8 cellular contexts compared by ENCODE assay signal in the genomic region with DNA sequence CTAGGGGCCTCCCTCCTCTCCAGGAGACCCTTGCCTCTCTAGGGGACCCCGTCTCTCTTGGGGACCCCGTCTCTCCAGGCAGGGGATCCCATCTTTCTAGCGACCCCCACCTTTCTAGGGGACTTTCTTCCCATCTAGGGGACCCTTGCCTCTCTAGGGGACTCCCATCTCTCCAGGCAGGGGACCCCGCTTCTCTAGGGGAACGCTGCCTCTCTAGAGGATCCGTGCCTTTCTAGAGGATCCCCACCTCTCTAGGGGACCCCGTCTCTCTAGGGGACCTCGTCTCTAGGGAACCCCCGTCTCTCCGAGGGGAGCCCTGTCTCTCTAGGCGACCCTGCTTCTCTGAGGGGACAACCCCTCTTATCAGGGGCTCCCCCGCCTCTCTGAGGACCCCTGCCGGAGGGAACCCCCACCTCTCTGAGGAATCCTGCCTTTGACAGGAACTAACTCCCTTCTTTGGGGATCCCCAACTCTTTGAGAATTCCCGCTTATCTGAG. TPM values are rescaled to one million over a fixed set of nuclear protein-coding genes. Genes with fewer than 3 reads are reported as not detected.
DNase-seq lines count a peak whose midpoint lies in the region; ATAC-seq and TF ChIP-seq lines count a peak whose summit lies in the region.

No MANE protein-coding gene starts in this region.

- no peaks in the 10 kb centered on the region for H3K27me3 ChIP-seq in rectal smooth muscle tissue (ENCODE audit: control insufficient read depth, insufficient read depth, low read length)

- H3K4me1 ChIP-seq in rectal smooth muscle tissue (ENCODE audit: control insufficient read depth, insufficient read depth, low read length) = peaks cover 13% of the 10 kb centered on the region

- H3K4me1 Mint-ChIP-seq in T-helper 1 cell treated with Interleukin-12 subunit alpha and Interleukin-12 subunit beta and Interleukin-4 antibody, amounts not matched to agents 30 μg/mL and 1 μg/mL, for 36 hours (ENCODE audit: low read depth) = peaks cover 36% of the 10 kb centered on the region

- DNase-seq in GM12865 (ENCODE audit: low read depth) = no peak
- DNase-seq in epithelial cell of proximal tubule (ENCODE audit: low read depth) = no peak
- DNase-seq in NCI-H1436 treated with DMSO at 0.1 percent for 48 hours (lab: John Stamatoyannopoulos, UW) = no peak
- DNase-seq in SW 1271 (lab: John Stamatoyannopoulos, UW) = no peak
- DNase-seq in AML-193 (lab: John Stamatoyannopoulos, UW) = no peak

- H3K4me3 Mint-ChIP-seq in T-helper 1 cell treated with Interleukin-12 subunit alpha and Interleukin-12 subunit beta and Interleukin-4 antibody, amounts not matched to agents 30 μg/mL and 1 μg/mL, for 36 hours = peak overlapping the region; percentile 96

- ATAC-seq in GM19324 (IDR thresholded peaks at IDR 0.05; ENCODE audit: low FRiP score, unreplicated experiment) = no peak

- H3K9me3 Mint-ChIP-seq in T-helper 1 cell treated with Interleukin-12 subunit alpha and Interleukin-12 subunit beta and Interleukin-4 antibody, amounts not matched to agents 30 μg/mL and 1 μg/mL, for 36 hours = no peaks in the 10 kb centered on the region

- TF ChIP-seq CTCF in GM12865 (IDR thresholded peaks at IDR 0.05; ENCODE audit: insufficient read depth, low read depth, low read length, missing control alignments) (peak; percentile 3), epithelial cell of proximal tubule (conservative IDR thresholded peaks at IDR 0.05; ENCODE audit: low read depth, low read length) (peak; percentile 42)

- H3K4me3 ChIP-seq in GM12865 (ENCODE audit: low read depth, low read length) = peak overlapping the region; percentile 100
- peak overlapping the region; percentile 98 for H3K4me3 ChIP-seq in epithelial cell of proximal tubule (ENCODE audit: low read depth, low read length)
- H3K4me3 ChIP-seq in rectal smooth muscle tissue (ENCODE audit: low read length) = peak overlapping the region; percentile 85

- no peaks in the 10 kb centered on the region for H3K36me3 ChIP-seq in rectal smooth muscle tissue (ENCODE audit: control insufficient read depth, insufficient read depth, low read length)

- H3K27ac Mint-ChIP-seq in T-helper 1 cell treated with Interleukin-12 subunit alpha and Interleukin-12 subunit beta and Interleukin-4 antibody, amounts not matched to agents 30 μg/mL and 1 μg/mL, for 36 hours = peak overlapping the region; percentile 91

- peak overlapping the region; percentile 88 for H3K9ac ChIP-seq in rectal smooth muscle tissue (ENCODE audit: low read length)

- peaks cover 7% of the 10 kb centered on the region for H3K36me3 Mint-ChIP-seq in T-helper 1 cell treated with Interleukin-12 subunit alpha and Interleukin-12 subunit beta and Interleukin-4 antibody, amounts not matched to agents 30 μg/mL and 1 μg/mL, for 36 hours (ENCODE audit: low read depth)

- peak overlapping the region; percentile 76 for H3K27ac ChIP-seq in rectal smooth muscle tissue (ENCODE audit: low read depth, low read length)

- no peaks in the 10 kb centered on the region for H3K27me3 Mint-ChIP-seq in T-helper 1 cell treated with Interleukin-12 subunit alpha and Interleukin-12 subunit beta and Interleukin-4 antibody, amounts not matched to agents 30 μg/mL and 1 μg/mL, for 36 hours (ENCODE audit: low read depth)

RNA-seq across cellular contexts. Expression of gene GATAD2A, which starts 19.1 kb away (rescaled TPM):
- 86.2 and 118 TPM in 2 replicates for total RNA-seq in epithelial cell of proximal tubule
